8 cellular contexts compared by ENCODE assay signal in the genomic region with DNA sequence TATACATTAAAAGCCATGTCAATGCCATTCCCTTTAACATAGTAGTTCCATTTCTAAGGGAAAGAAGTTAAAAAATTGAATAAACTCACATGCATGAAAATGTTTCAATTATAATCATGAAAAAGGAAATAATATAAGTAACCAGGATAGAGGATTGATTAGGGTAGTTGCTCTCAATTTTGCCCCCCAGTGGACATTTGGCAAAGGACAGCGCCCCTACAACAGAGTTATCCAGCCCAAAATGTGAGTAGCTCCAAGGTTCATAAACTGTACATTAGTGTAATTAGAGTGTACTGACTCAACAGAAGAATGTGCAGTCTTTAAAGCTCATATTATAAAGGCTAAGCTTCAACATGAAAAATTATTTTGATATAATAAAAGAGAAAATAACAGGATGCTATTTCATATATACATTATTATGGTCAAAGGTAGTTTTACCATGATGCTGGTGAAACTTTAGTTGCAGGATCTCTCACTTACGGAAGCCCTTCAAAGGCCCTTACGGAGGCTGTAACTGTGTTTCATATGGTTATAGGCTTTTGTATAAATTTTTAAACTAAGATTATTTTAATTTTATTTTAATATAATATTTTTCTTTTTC.
A peak's percentile ranks its signal among the peaks of the same experiment; 100 is the strongest.
DNase-seq lines count a peak whose midpoint lies in the region; ATAC-seq, FAIRE-seq and TF ChIP-seq lines count a peak whose summit lies in the region.

No MANE protein-coding gene starts in this region.

- H3K4me2 ChIP-seq in GM12878 (ENCODE audit: control insufficient read depth, insufficient read depth): no peak overlapping the region

- peak; percentile 30; the same call in 1 of the 2 replicates for TF ChIP-seq RAD21 in GM12878 (IDR thresholded peaks at IDR 0.05; ENCODE audit: insufficient read depth, low read depth, low read length)

- intact Hi-C loops in GM12878 (cut with micrococcal nuclease; ENCODE audit: unreplicated experiment) (loop anchor here (2.0 to 5.0 kb wide), 3 partner anchors 187 to 488 kb away; partner anchors contain the start of gene PLCB1), psoas muscle (cut with DNase I) (no loop called here)

- no TSS peak for BruUV-seq in GM12878 (replicated peaks; lab: Mats Ljungman, UMichigan)

- ATAC-seq in GM12878 (peak; percentile 75), psoas muscle (no peak), HG03460 (IDR thresholded peaks at IDR 0.05; ENCODE audit: unreplicated experiment) (no peak)

- H3K4me1 ChIP-seq in GM12878 (ENCODE audit: control insufficient read depth, insufficient read depth, low read length) (no peaks in the 10 kb centered on the region), psoas muscle (no peaks in the 10 kb centered on the region)

- H3K36me3 ChIP-seq in GM12878 (ENCODE audit: control insufficient read depth in 2 of 2, insufficient read depth in 2 of 2, low read length in 1 of 2) (no peaks in the 10 kb centered on the region), psoas muscle (ENCODE audit: insufficient read depth in 1 of 2, low read depth in 1 of 2) (no peaks in the 10 kb centered on the region)

- SMC1A ChIA-PET in GM12878 (lab: Charles Lee; ENCODE audit: uncharacterized antibody, unreplicated experiment): interaction anchor here (0.6 to 1.5 kb wide), 8 partner anchors 36 to 598 kb away, joined by 3 to 6 read pairs (median 3); no protein-coding TSS in a partner anchor

- no peaks in the 10 kb centered on the region for H4K20me1 ChIP-seq in GM12878 (ENCODE audit: control insufficient read depth, insufficient read depth)

- H3K79me2 ChIP-seq in GM12878 (ENCODE audit: control insufficient read depth, insufficient read depth, low read length): no peaks in the 10 kb centered on the region

- TF ChIP-seq CTCF in LNCAP (IDR thresholded peaks at IDR 0.05) (peak; percentile 34; the same call in 1 of the 2 replicates), GM12878 (IDR thresholded peaks at IDR 0.05 in 2 of 3, conservative IDR thresholded peaks at IDR 0.05 in 1 of 3; ENCODE audit: control insufficient read depth in 2 of 3, extremely low read depth in 1 of 3, insufficient read depth in 1 of 3, low read depth in 3 of 3, low read length in 3 of 3) (peak; percentile 41 to 53 (median 44); a peak in 5 of 6 replicates), psoas muscle (IDR thresholded peaks at IDR 0.05) (peak; percentile 20)

- peak; percentile 17 to 20 for DNase-seq in activated T-cell treated with anti-CD3 and anti-CD28 coated beads, Interleukin-2, amount 50 U/mL, for 48 hours
- DNase-seq in activated T-cell treated with anti-CD3 and anti-CD28 coated beads for 4 hours: no peak
- DNase-seq in GM12878 (ENCODE audit: low read depth, low spot score): no peak
- DNase-seq in psoas muscle: no peak
- no peak for DNase-seq in islet precursor cell
- DNase-seq in DMS114 treated with DMSO at 0.1 percent for 48 hours (lab: John Stamatoyannopoulos, UW; ENCODE audit: unreplicated experiment): no peak

- no peak for TF ChIP-seq EP300 in GM12878 (IDR thresholded peaks at IDR 0.05; ENCODE audit: borderline replicate concordance in 1 of 2, control insufficient read depth in 1 of 2, low read depth in 2 of 2, low read length in 2 of 2)

- in situ Hi-C loops in GM12878 (cut with MboI): no loop called here

- no peak overlapping the region for H3K9ac ChIP-seq in GM12878 (ENCODE audit: control insufficient read depth, insufficient read depth, low read length)

- 70% methylated on average over 3 of the region's 3 CpGs for WGBS in GM12878 (ENCODE audit: insufficient coverage, insufficient replicate concordance, low lambda C conversion rate, missing lambda C conversion rate)
- WGBS in psoas muscle, 3 donors: 88 to 91% (median 90%) methylated on average over 3 of the region's 3 CpGs

- CTCF ChIA-PET in GM12878 (lab: Yijun Ruan, JAX): interaction anchor here (0.6 to 1.6 kb wide), 15 partner anchors 9 to 599 kb away, joined by 3 to 7 read pairs (median 3); partner anchors contain the start of gene PLCB1

- no peak overlapping the region for H2AFZ ChIP-seq in GM12878 (ENCODE audit: control insufficient read depth, low read depth, low read length)

- H3K4me3 ChIP-seq in GM12878 (no peak overlapping the region), psoas muscle (no peak overlapping the region)

- H3K9me3 ChIP-seq in GM12878 (replicated peaks; ENCODE audit: control insufficient read depth, insufficient read depth, low read length) (no peaks in the 10 kb centered on the region; the same call in 2 of the 3 replicates), psoas muscle (no peaks in the 10 kb centered on the region)

- H3K27me3 ChIP-seq in GM12878 (replicated peaks in 1 of 2; ENCODE audit: control insufficient read depth in 2 of 2, insufficient read depth in 2 of 2, low read length in 1 of 2) (no peaks in the 10 kb centered on the region; a peak in 1 of 4 replicates), psoas muscle (ENCODE audit: insufficient read depth in 3 of 3, low read length in 2 of 3) (no peaks in the 10 kb centered on the region)

- H3K27ac ChIP-seq in GM12878 (ENCODE audit: control insufficient read depth, insufficient read depth) (no peak overlapping the region), psoas muscle (no peak overlapping the region)

- no peak for TF ChIP-seq POLR2A in GM12878 (IDR thresholded peaks at IDR 0.05; ENCODE audit: low read depth, low read length)

- FAIRE-seq in GM12878 (lab: Jason Lieb, UNC): no peak

- RAD21 ChIA-PET in GM12878 (lab: Charles Lee; ENCODE audit: unreplicated experiment): interaction anchor here (0.6 to 1.3 kb wide), 2 partner anchors 130 to 187 kb away, joined by 3 to 9 read pairs; no protein-coding TSS in a partner anchor

- POLR2A ChIA-PET in GM12878 (lab: Charles Lee): interaction anchor here (0.6 kb wide), 1 partner anchor 21 kb away, joined by 3 read pairs; no protein-coding TSS in a partner anchor

TF ChIP-seq in GM12878, 131 proteins besides CTCF, POLR2A, EP300 and RAD21:
- TF ChIP-seq, protein P1, sequence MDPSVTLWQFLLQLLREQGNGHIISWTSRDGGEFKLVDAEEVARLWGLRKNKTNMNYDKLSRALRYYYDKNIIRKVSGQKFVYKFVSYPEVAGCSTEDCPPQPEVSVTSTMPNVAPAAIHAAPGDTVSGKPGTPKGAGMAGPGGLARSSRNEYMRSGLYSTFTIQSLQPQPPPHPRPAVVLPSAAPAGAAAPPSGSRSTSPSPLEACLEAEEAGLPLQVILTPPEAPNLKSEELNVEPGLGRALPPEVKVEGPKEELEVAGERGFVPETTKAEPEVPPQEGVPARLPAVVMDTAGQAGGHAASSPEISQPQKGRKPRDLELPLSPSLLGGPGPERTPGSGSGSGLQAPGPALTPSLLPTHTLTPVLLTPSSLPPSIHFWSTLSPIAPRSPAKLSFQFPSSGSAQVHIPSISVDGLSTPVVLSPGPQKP (IDR thresholded peaks at IDR 0.05; ENCODE audit: low read depth, low read length): no peak
- peak; percentile 45; the same call in 1 of the 2 replicates for TF ChIP-seq SMC3 (IDR thresholded peaks at IDR 0.05; ENCODE audit: borderline replicate concordance, low read length)

Comparison
In these comparisons a context has a peak if more than half of its experiments do, and no peak if none do; other contexts are left out.
1. DNase-seq: peak in activated T-cell treated with anti-CD3 and anti-CD28 coated beads, Interleukin-2, amount 50 U/mL, for 48 hours (2 of 2); none in activated T-cell treated with anti-CD3 and anti-CD28 coated beads for 4 hours (single experiment), GM12878 (single experiment), psoas muscle (0 of 2), islet precursor cell (single experiment) and DMS114 treated with DMSO at 0.1 percent for 48 hours (single experiment).
2. Peak in every context shown above with its lines, with median percentiles within 50 percentile points of each other: CTCF ChIP-seq.